In the genomic region with DNA sequence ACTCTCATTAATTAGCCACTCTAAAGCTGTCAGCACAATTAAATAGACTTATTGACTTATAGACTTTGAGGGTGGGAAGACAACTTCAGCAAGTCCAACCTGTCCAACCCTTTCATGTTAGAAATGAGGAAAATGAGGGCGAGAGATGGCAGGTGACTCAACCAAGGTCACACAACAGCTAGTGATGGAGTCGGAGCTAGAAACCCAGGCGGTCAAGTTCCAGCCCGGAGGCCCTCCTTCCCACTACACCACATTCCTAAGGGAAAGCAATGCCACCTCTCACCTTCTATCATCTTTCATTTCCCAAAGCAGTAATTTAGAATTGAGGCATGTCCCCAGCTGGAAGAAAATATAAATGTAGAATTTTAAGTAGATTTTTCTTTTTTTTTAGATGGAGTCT, we compare ENCODE assay signal across 1 cellular context.
TF ChIP-seq lines count a peak whose summit lies in the region.

No MANE protein-coding gene starts in this region.

TF ChIP-seq in H1, 55 proteins besides CTCF, POLR2A, EP300 and RAD21:
- TF ChIP-seq CREB1 (IDR thresholded peaks at IDR 0.05) (no peak), POU5F1 (IDR thresholded peaks at IDR 0.05; ENCODE audit: low read depth, low read length) (no peak), NRF1 (IDR thresholded peaks at IDR 0.05; ENCODE audit: low read depth, low read length) (no peak)
